Comparison of ENCODE assay signal across 5 cellular contexts in the genomic region with DNA sequence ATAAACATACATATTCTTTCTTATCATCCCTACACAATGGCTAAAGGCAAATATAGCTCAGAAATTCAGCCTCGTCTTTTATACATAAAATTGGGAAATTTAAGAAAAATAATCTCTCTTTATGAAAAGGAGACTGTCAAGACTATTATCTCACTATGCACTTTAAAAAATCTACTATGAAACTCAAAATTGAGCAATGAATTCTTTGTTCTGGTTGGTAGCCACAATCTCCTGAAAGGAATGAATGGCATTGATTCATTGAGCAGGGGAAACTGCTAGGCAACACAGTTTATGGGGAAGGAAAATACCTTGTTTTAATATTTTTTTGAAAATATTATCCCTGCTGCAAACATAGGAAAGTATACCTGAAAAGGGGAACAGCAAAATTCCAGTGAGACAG.
"Had no signal": no experiment of that assay in that cellular context is flagged by ENCODE, and none has a peak within 500 bp of the region (broad histone marks: within the 10 kb centered on the region; RNA-seq: fewer than 3 reads in every experiment).

No MANE protein-coding gene starts in this region.

- ATAC-seq: GM23338, K562 had no signal

- H3K27ac Mint-ChIP-seq: GM23338, H9 had no signal

- DNase-seq: H9, HCEC 1CT, IMR-90 had no signal

- H3K4me3 Mint-ChIP-seq: GM23338, H9 had no signal
